24 cellular contexts compared by ENCODE assay signal in the genomic region with DNA sequence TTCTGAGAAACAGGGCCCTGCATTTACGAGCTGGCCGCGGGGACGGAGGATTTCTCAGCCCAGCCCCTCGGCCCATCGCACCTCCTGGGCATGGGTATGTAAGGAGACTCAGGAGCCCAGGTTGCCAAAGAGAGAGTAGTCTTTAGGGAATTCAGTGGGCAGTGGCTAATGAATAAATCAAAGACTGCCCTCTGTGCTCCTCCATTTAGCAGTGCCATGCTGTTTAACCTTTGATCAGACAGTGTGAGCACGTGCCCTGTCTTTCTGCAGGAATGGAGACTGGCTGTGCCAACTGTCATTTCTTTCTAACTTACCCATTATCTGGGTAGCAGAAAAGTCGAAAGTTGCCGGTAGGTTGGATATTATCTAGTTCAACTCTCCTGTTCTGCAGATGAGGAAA.
DNase-seq lines count a peak whose midpoint lies in the region; ATAC-seq, FAIRE-seq and TF ChIP-seq lines count a peak whose summit lies in the region.
"Had no signal": no experiment of that assay in that cellular context is flagged by ENCODE, and none has a peak within 500 bp of the region (broad histone marks: within the 10 kb centered on the region; RNA-seq: fewer than 3 reads in every experiment).

No MANE protein-coding gene starts in this region.

- TF ChIP-seq EP300 in esophagus muscularis mucosa (IDR thresholded peaks at IDR 0.05) (no peak), HepG2 (IDR thresholded peaks at IDR 0.05; ENCODE audit: low read depth in 2 of 2, low read length in 2 of 2) (no peak), HepG2 (CRISPR knock-in tag; IDR thresholded peaks at IDR 0.05; ENCODE audit: borderline replicate concordance) (no peak)

- CTCF ChIA-PET in HepG2 (lab: Yijun Ruan, JAX; ENCODE audit: low intra/inter-chr PET ratio, low total read pairs): no interaction called here

- POLR2A ChIA-PET in HepG2 (lab: Yijun Ruan, JAX): no interaction called here

- TF ChIP-seq POLR2A in esophagus muscularis mucosa (IDR thresholded peaks at IDR 0.05; ENCODE audit: low read depth) (no peak), HepG2 (IDR thresholded peaks at IDR 0.05; ENCODE audit: insufficient read depth in 1 of 2, low read depth in 2 of 2, low read length in 2 of 2) (no peak)

- TF ChIP-seq CTCF in esophagus muscularis mucosa (IDR thresholded peaks at IDR 0.05): no peak
- no peak for TF ChIP-seq CTCF in HepG2 (CRISPR knock-in tag; IDR thresholded peaks at IDR 0.05)

- no peaks in the 10 kb centered on the region for H3K36me3 Mint-ChIP-seq in natural killer cell treated with Interleukin-12 subunit alpha and Interleukin-12 subunit beta and Interleukin-15 and Interleukin-18, amount 100 ng/mL, for 72 hours

- H2AFZ ChIP-seq in HepG2 (ENCODE audit: low read length): no peak overlapping the region

- intact Hi-C loops in esophagus muscularis mucosa (cut with DNase I): no loop called here
- intact Hi-C loops in HepG2 (cut with micrococcal nuclease; ENCODE audit: unreplicated experiment): no loop called here

- no TSS peak for BruUV-seq in HepG2 (replicated peaks; lab: Mats Ljungman, UMichigan)

- H3K27ac ChIP-seq in esophagus muscularis mucosa (replicated peaks in 1 of 4) (peak overlapping the region in 3 of 4 donors; percentile 4 to 56 (median 50)), HepG2 (ENCODE audit: extremely low read length, insufficient read depth, low read length) (no peak overlapping the region), skeletal muscle tissue (ENCODE audit: low read depth, low read length) (peak overlapping the region; percentile 31), urinary bladder (ENCODE audit: low read depth) (peak overlapping the region; percentile 34)
- H3K27ac ChIP-seq: BLaER1 had no signal

- no peak overlapping the region for H3K4me3 Mint-ChIP-seq in natural killer cell treated with Interleukin-12 subunit alpha and Interleukin-12 subunit beta and Interleukin-15 and Interleukin-18, amount 100 ng/mL, for 72 hours
- H3K4me3 Mint-ChIP-seq: CD4-positive, alpha-beta T cell had no signal

- no peak for TF ChIP-seq RAD21 in HepG2 (CRISPR knock-in tag; IDR thresholded peaks at IDR 0.05)

- no peaks in the 10 kb centered on the region for H4K20me1 ChIP-seq in HepG2 (ENCODE audit: insufficient read depth, low read length)
- H4K20me1 ChIP-seq: BLaER1 had no signal

- H3K9me3 Mint-ChIP-seq in natural killer cell treated with Interleukin-12 subunit alpha and Interleukin-12 subunit beta and Interleukin-15 and Interleukin-18, amount 100 ng/mL, for 72 hours: no peaks in the 10 kb centered on the region
- H3K9me3 Mint-ChIP-seq: CD4-positive, alpha-beta T cell had no signal

- H3K36me3 ChIP-seq in esophagus muscularis mucosa (no peaks in the 10 kb centered on the region), HepG2 (replicated peaks in 1 of 2; ENCODE audit: control insufficient read depth in 1 of 2, insufficient read depth in 2 of 2, low read length in 2 of 2) (no peaks in the 10 kb centered on the region), skeletal muscle tissue (ENCODE audit: control insufficient read depth in 3 of 3, insufficient read depth in 3 of 3, low read length in 3 of 3) (no peaks in the 10 kb centered on the region), urinary bladder (ENCODE audit: insufficient read depth) (no peaks in the 10 kb centered on the region)
- H3K36me3 ChIP-seq: BLaER1, SJSA1 had no signal

- no peaks in the 10 kb centered on the region for H3K79me2 ChIP-seq in HepG2 (ENCODE audit: insufficient read depth, low read length)

- peaks cover 2 to 7% of the 10 kb centered on the region in 2 donors for H3K27me3 Mint-ChIP-seq in natural killer cell treated with Interleukin-12 subunit alpha and Interleukin-12 subunit beta and Interleukin-15 and Interleukin-18, amount 100 ng/mL, for 72 hours

- H3K9ac ChIP-seq in HepG2 (ENCODE audit: insufficient read depth, low read depth, low read length) (no peak overlapping the region), skeletal muscle tissue (ENCODE audit: low read depth in 1 of 3, low read length in 3 of 3) (peak overlapping the region in 1 of 3 donors; percentile 26)
- H3K9ac ChIP-seq: BLaER1 had no signal

- WGBS in esophagus muscularis mucosa: 92% methylated on average over 9 of the region's 9 CpGs
- WGBS in HepG2 (ENCODE audit: low lambda C conversion rate): 59% methylated on average over 9 of the region's 9 CpGs
- 72% methylated on average over 9 of the region's 9 CpGs for WGBS in urinary bladder

- H3K4me1 Mint-ChIP-seq in natural killer cell treated with Interleukin-12 subunit alpha and Interleukin-12 subunit beta and Interleukin-15 and Interleukin-18, amount 100 ng/mL, for 72 hours (ENCODE audit: low read depth in 2 of 2): no peaks in the 10 kb centered on the region

- H3K4me3 ChIP-seq in esophagus muscularis mucosa (no peak overlapping the region), HepG2 (replicated peaks in 1 of 3; ENCODE audit: insufficient read depth in 1 of 3, low read depth in 2 of 3, low read length in 3 of 3) (no peak overlapping the region), skeletal muscle tissue (ENCODE audit: low read length in 3 of 3) (no peak overlapping the region), urinary bladder (ENCODE audit: low read depth, low read length) (no peak overlapping the region)
- H3K4me3 ChIP-seq: BLaER1, SJSA1 had no signal

- H3K9me3 ChIP-seq in esophagus muscularis mucosa (no peaks in the 10 kb centered on the region), HepG2 (ENCODE audit: low read length) (no peaks in the 10 kb centered on the region), skeletal muscle tissue (ENCODE audit: control insufficient read depth in 3 of 3, low read length in 3 of 3) (no peaks in the 10 kb centered on the region)
- H3K9me3 ChIP-seq: BLaER1, Caco-2, SJSA1 had no signal

- in situ Hi-C loops in HepG2 (cut with HindIII; ENCODE audit: extremely low pct_ligation_motif_present, low pct_unique_long_range_greater_than_20kb): loop anchor here (10.0 kb wide), 1 partner anchor 60 kb away; a partner anchor contains a TSS

- no peak for FAIRE-seq in HepG2 (lab: Jason Lieb, UNC)
- FAIRE-seq: GM12892, H1 had no signal

- no peak for ATAC-seq in HepG2
- no peak for ATAC-seq in natural killer cell treated with Interleukin-12 subunit alpha and Interleukin-12 subunit beta and Interleukin-15 and Interleukin-18, amount 100 ng/mL, for 72 hours
- ATAC-seq in HG02623 (IDR thresholded peaks at IDR 0.05; ENCODE audit: unreplicated experiment): no peak
- ATAC-seq: HCT116, Right ventricle myocardium inferior had no signal

- no peak overlapping the region for H3K4me2 ChIP-seq in HepG2 (ENCODE audit: low read depth, low read length)
- H3K4me2 ChIP-seq: BLaER1 had no signal

- H3K27me3 ChIP-seq in esophagus muscularis mucosa (no peaks in the 10 kb centered on the region), HepG2 (ENCODE audit: control insufficient read depth in 1 of 2, insufficient read depth in 2 of 2, low read length in 2 of 2) (no peaks in the 10 kb centered on the region), skeletal muscle tissue (ENCODE audit: control insufficient read depth in 3 of 3, insufficient read depth in 3 of 3, low read length in 3 of 3) (no peaks in the 10 kb centered on the region)
- H3K27me3 ChIP-seq: BLaER1, SJSA1 had no signal

- no peak overlapping the region for H3K27ac Mint-ChIP-seq in natural killer cell treated with Interleukin-12 subunit alpha and Interleukin-12 subunit beta and Interleukin-15 and Interleukin-18, amount 100 ng/mL, for 72 hours
- H3K27ac Mint-ChIP-seq: CD4-positive, alpha-beta T cell had no signal

- H3K4me1 ChIP-seq in esophagus muscularis mucosa (peaks cover 8 to 36% (median 33%) of the 10 kb centered on the region in 4 donors), HepG2 (ENCODE audit: insufficient read depth, low read length) (peaks cover 14% of the 10 kb centered on the region), skeletal muscle tissue (ENCODE audit: control insufficient read depth in 3 of 3, insufficient read depth in 3 of 3, low read length in 3 of 3) (peaks cover 6 to 19% (median 17%) of the 10 kb centered on the region in 3 donors), urinary bladder (ENCODE audit: insufficient read depth) (no peaks in the 10 kb centered on the region)
- H3K4me1 ChIP-seq: BLaER1, Caco-2 had no signal

- no peak for DNase-seq in esophagus muscularis mucosa (ENCODE audit: extremely low spot score)
- no peak for DNase-seq in HepG2 (ENCODE audit: low spot score)
- no peak for DNase-seq in SW480 (ENCODE audit: low spot score)
- DNase-seq in natural killer cell treated with Interleukin-12 subunit alpha and Interleukin-12 subunit beta and Interleukin-15 and Interleukin-18, amount 100 ng/mL, for 72 hours (ENCODE audit: low spot score): no peak
- DNase-seq in activated CD8-positive, alpha-beta memory T cell treated with anti-CD3 and anti-CD28 coated beads, Interleukin-2, amount 50 U/mL, for 4 hours: no peak
- DNase-seq: ACHN; Caco-2; CD4-positive, alpha-beta T cell; DND-41; Kasumi-1; NCI-H1694; NCI-H2081; NCI-H2171 treated with DMSO at 0.1 percent for 48 hours; NCI-H446; OCI-M1 had no signal

TF ChIP-seq in HepG2, 621 proteins besides CTCF, POLR2A, EP300 and RAD21:
- TF ChIP-seq, protein P1, sequence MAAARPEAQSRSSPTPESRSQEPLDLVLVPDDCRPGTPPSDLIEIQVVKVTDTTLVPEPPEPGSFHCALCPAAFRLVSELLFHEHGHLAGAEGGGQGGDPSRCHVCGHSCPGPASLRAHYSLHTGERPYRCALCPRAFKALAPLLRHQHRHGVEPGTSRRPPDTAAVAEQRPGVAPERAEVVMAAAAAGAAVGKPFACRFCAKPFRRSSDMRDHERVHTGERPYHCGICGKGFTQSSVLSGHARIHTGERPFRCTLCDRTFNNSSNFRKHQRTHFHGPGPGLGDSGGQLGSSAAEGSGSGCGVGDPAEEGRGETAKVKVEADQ (CRISPR knock-in tag; IDR thresholded peaks at IDR 0.05; ENCODE audit: borderline replicate concordance): no peak
- TF ChIP-seq, protein P2, sequence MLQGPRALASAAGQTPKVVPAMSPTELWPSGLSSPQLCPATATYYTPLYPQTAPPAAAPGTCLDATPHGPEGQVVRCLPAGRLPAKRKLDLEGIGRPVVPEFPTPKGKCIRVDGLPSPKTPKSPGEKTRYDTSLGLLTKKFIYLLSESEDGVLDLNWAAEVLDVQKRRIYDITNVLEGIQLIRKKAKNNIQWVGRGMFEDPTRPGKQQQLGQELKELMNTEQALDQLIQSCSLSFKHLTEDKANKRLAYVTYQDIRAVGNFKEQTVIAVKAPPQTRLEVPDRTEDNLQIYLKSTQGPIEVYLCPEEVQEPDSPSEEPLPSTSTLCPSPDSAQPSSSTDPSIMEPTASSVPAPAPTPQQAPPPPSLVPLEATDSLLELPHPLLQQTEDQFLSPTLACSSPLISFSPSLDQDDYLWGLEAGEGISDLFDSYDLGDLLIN (CRISPR knock-in tag; IDR thresholded peaks at IDR 0.05; ENCODE audit: borderline replicate concordance): no peak
- TF ChIP-seq BHLHE40 (IDR thresholded peaks at IDR 0.05; ENCODE audit: low read length) (0 out of 2 replicates have a peak, but pooled peaks have one; percentile 37), CHD2 (IDR thresholded peaks at IDR 0.05; ENCODE audit: low read depth, low read length) (no peak)
- TF ChIP-seq, protein P3, sequence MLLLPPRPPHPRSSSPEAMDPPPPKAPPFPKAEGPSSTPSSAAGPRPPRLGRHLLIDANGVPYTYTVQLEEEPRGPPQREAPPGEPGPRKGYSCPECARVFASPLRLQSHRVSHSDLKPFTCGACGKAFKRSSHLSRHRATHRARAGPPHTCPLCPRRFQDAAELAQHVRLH (CRISPR knock-in tag; IDR thresholded peaks at IDR 0.05; ENCODE audit: borderline replicate concordance, low read depth): no peak
